In genomic region chr15:51801391-51801835, GRCh38 we compare ENCODE assay signal across 8 cellular contexts. TPM values are rescaled to one million over a fixed set of nuclear protein-coding genes. Genes with fewer than 3 reads are reported as not detected.
DNase-seq lines count a peak whose midpoint lies in the region; ATAC-seq and TF ChIP-seq lines count a peak whose summit lies in the region.

No MANE protein-coding gene starts in this region.

- BruUV-seq in PC-9 (replicated peaks; lab: Mats Ljungman, UMichigan), result no TSS peak

- H2AFZ ChIP-seq in PC-9, result no peak overlapping the region

- H3K9me3 ChIP-seq in PC-9 (ENCODE audit: insufficient read depth, low read depth) (no peaks in the 10 kb centered on the region), thoracic aorta (no peaks in the 10 kb centered on the region)
- no peaks in the 10 kb centered on the region for H3K9me3 ChIP-seq in CD8-positive, alpha-beta memory T cell (ENCODE audit: low read length)

- no peaks in the 10 kb centered on the region for H3K9me3 Mint-ChIP-seq in activated T-helper 2 cell treated with anti-CD3 and anti-CD28 coated beads, Interferon-gamma antibody, Interleukin-2, Interleukin-4, amounts not matched to agents 10 μg/mL and 5 μg/mL and 100 μg/mL, durations not matched to agents 14 hours and 24 hours and 36 hours
- no peaks in the 10 kb centered on the region for H3K9me3 Mint-ChIP-seq in CD8-positive, alpha-beta memory T cell
- H3K9me3 Mint-ChIP-seq in activated T-helper 1 cell treated with anti-CD3 and anti-CD28 coated beads, Interleukin-12 subunit alpha, Interleukin-12 subunit beta, Interleukin-2, Interleukin-4 antibody, amounts not matched to agents 30 ng/mL and 10 ng/mL and 1 ng/mL, durations not matched to agents 14 hours and 24 hours and 36 hours, result no peaks in the 10 kb centered on the region

- no peaks in the 10 kb centered on the region for H3K27me3 Mint-ChIP-seq in activated T-helper 2 cell treated with anti-CD3 and anti-CD28 coated beads, Interferon-gamma antibody, Interleukin-2, Interleukin-4, amounts not matched to agents 10 μg/mL and 5 μg/mL and 100 μg/mL, durations not matched to agents 14 hours and 24 hours and 36 hours (ENCODE audit: low read depth)
- H3K27me3 Mint-ChIP-seq in CD8-positive, alpha-beta memory T cell, result no peaks in the 10 kb centered on the region
- H3K27me3 Mint-ChIP-seq in activated T-helper 1 cell treated with anti-CD3 and anti-CD28 coated beads, Interleukin-12 subunit alpha, Interleukin-12 subunit beta, Interleukin-2, Interleukin-4 antibody, amounts not matched to agents 30 ng/mL and 10 ng/mL and 1 ng/mL, durations not matched to agents 14 hours and 24 hours and 36 hours (ENCODE audit: insufficient read depth), result no peaks in the 10 kb centered on the region

- no peaks in the 10 kb centered on the region for H3K9me2 ChIP-seq in PC-9 (ENCODE audit: insufficient read depth)

- H3K4me1 ChIP-seq in PC-9 (replicated peaks; ENCODE audit: insufficient read depth) (peaks cover 32% of the 10 kb centered on the region), thoracic aorta (ENCODE audit: control insufficient read depth in 1 of 2, low read depth in 2 of 2) (no peaks in the 10 kb centered on the region)
- no peaks in the 10 kb centered on the region for H3K4me1 ChIP-seq in CD8-positive, alpha-beta memory T cell (ENCODE audit: insufficient read depth, low read length)

- no peaks in the 10 kb centered on the region for H3K79me2 ChIP-seq in PC-9 (ENCODE audit: low read depth)

- no peak overlapping the region for H3K4me3 ChIP-seq in PC-9
- no peak overlapping the region for H3K4me3 ChIP-seq in thoracic aorta
- H3K4me3 ChIP-seq in CD8-positive, alpha-beta memory T cell (ENCODE audit: low read length), result no peak overlapping the region

- no peaks in the 10 kb centered on the region for H3K27me3 ChIP-seq in PC-9 (ENCODE audit: insufficient read depth, low read depth)
- H3K27me3 ChIP-seq in thoracic aorta (replicated peaks; ENCODE audit: insufficient read depth), result no peaks in the 10 kb centered on the region
- H3K27me3 ChIP-seq in CD8-positive, alpha-beta memory T cell (ENCODE audit: insufficient read depth, low read length, poor library complexity, severe bottlenecking), result no peaks in the 10 kb centered on the region

- no peaks in the 10 kb centered on the region for H4K20me1 ChIP-seq in PC-9 (ENCODE audit: insufficient read depth)

- H3K4me2 ChIP-seq in PC-9, result no peak overlapping the region

- no peak overlapping the region for H3K4me3 Mint-ChIP-seq in activated T-helper 2 cell treated with anti-CD3 and anti-CD28 coated beads, Interferon-gamma antibody, Interleukin-2, Interleukin-4, amounts not matched to agents 10 μg/mL and 5 μg/mL and 100 μg/mL, durations not matched to agents 14 hours and 24 hours and 36 hours (ENCODE audit: low read depth)
- H3K4me3 Mint-ChIP-seq in CD8-positive, alpha-beta memory T cell, result no peak overlapping the region
- no peak overlapping the region for H3K4me3 Mint-ChIP-seq in activated T-helper 1 cell treated with anti-CD3 and anti-CD28 coated beads, Interleukin-12 subunit alpha, Interleukin-12 subunit beta, Interleukin-2, Interleukin-4 antibody, amounts not matched to agents 30 ng/mL and 10 ng/mL and 1 ng/mL, durations not matched to agents 14 hours and 24 hours and 36 hours

- intact Hi-C loops in PC-9 (cut with micrococcal nuclease; ENCODE audit: unreplicated experiment), result no loop called here
- intact Hi-C loops in activated T-helper 2 cell treated with anti-CD3 and anti-CD28 coated beads, Interferon-gamma antibody, Interleukin-2, Interleukin-4, amounts not matched to agents 10 μg/mL and 5 μg/mL and 100 μg/mL, durations not matched to agents 14 hours and 24 hours and 36 hours (cut with micrococcal nuclease), result no loop called here
- intact Hi-C loops in activated T-helper 1 cell treated with anti-CD3 and anti-CD28 coated beads, Interleukin-12 subunit alpha, Interleukin-12 subunit beta, Interleukin-2, Interleukin-4 antibody, amounts not matched to agents 30 ng/mL and 10 ng/mL and 1 ng/mL, durations not matched to agents 14 hours and 24 hours and 36 hours (cut with micrococcal nuclease), result no loop called here

- peak; percentile 60 for TF ChIP-seq CTCF in PC-9 (conservative IDR thresholded peaks at IDR 0.05)
- peak; percentile 12 for TF ChIP-seq CTCF in thoracic aorta (IDR thresholded peaks at IDR 0.05)

- CTCF ChIA-PET in PC-9 (lab: Charles Lee), result interaction anchor here (1.0 to 1.2 kb wide), 2 partner anchors 14 to 25 kb away, joined by 3 read pairs; no protein-coding TSS in a partner anchor
- CTCF ChIA-PET in CD8-positive, alpha-beta memory T cell (lab: Charles Lee), result no interaction called here

- H3F3A ChIP-seq in PC-9 (ENCODE audit: insufficient read depth, low read depth), result peaks cover 14% of the 10 kb centered on the region; the same call in 1 of the 2 replicates

- H3K36me3 ChIP-seq in PC-9 (ENCODE audit: low read depth), result no peaks in the 10 kb centered on the region
- H3K36me3 ChIP-seq in thoracic aorta, result peaks cover 14% of the 10 kb centered on the region
- peaks cover 8% of the 10 kb centered on the region for H3K36me3 ChIP-seq in CD8-positive, alpha-beta memory T cell (ENCODE audit: insufficient read depth, low read length)

- DNase-seq in activated CD4-positive, alpha-beta T cell treated with anti-CD3 and anti-CD28 coated beads for 48 hours, result peak; percentile 10
- DNase-seq in activated CD4-positive, alpha-beta T cell treated with anti-CD3 and anti-CD28 coated beads, Interleukin-2, amount 50 U/mL, for 4 hours, result no peak
- DNase-seq in PC-9 (peak in 1 of 2 experiments; percentile 18), globus pallidus (ENCODE audit: low spot score) (peak; percentile 19), thoracic aorta (ENCODE audit: low spot score) (no peak)
- DNase-seq in activated T-helper 2 cell treated with anti-CD3 and anti-CD28 coated beads, Interferon-gamma antibody, Interleukin-2, Interleukin-4, amounts not matched to agents 10 μg/mL and 5 μg/mL and 100 μg/mL, durations not matched to agents 14 hours and 24 hours and 36 hours (ENCODE audit: low spot score), result no peak
- DNase-seq in CD8-positive, alpha-beta memory T cell, result no peak
- DNase-seq in activated T-helper 1 cell treated with anti-CD3 and anti-CD28 coated beads, Interleukin-12 subunit alpha, Interleukin-12 subunit beta, Interleukin-2, Interleukin-4 antibody, amounts not matched to agents 30 ng/mL and 10 ng/mL and 1 ng/mL, durations not matched to agents 14 hours and 24 hours and 36 hours (ENCODE audit: low spot score), result no peak

- H3K27ac ChIP-seq in PC-9, result no peak overlapping the region
- H3K27ac ChIP-seq in thoracic aorta, result no peak overlapping the region
- no peak overlapping the region for H3K27ac ChIP-seq in CD8-positive, alpha-beta memory T cell (ENCODE audit: low read depth, low read length)

- no peaks in the 10 kb centered on the region for H3K36me3 Mint-ChIP-seq in activated T-helper 2 cell treated with anti-CD3 and anti-CD28 coated beads, Interferon-gamma antibody, Interleukin-2, Interleukin-4, amounts not matched to agents 10 μg/mL and 5 μg/mL and 100 μg/mL, durations not matched to agents 14 hours and 24 hours and 36 hours (ENCODE audit: low read depth)
- peaks cover 4 to 62% (median 22%) of the 10 kb centered on the region in 3 donors for H3K36me3 Mint-ChIP-seq in CD8-positive, alpha-beta memory T cell
- peaks cover 4% of the 10 kb centered on the region for H3K36me3 Mint-ChIP-seq in activated T-helper 1 cell treated with anti-CD3 and anti-CD28 coated beads, Interleukin-12 subunit alpha, Interleukin-12 subunit beta, Interleukin-2, Interleukin-4 antibody, amounts not matched to agents 30 ng/mL and 10 ng/mL and 1 ng/mL, durations not matched to agents 14 hours and 24 hours and 36 hours (ENCODE audit: low read depth)

- no peak overlapping the region for H3K27ac Mint-ChIP-seq in activated T-helper 2 cell treated with anti-CD3 and anti-CD28 coated beads, Interferon-gamma antibody, Interleukin-2, Interleukin-4, amounts not matched to agents 10 μg/mL and 5 μg/mL and 100 μg/mL, durations not matched to agents 14 hours and 24 hours and 36 hours
- H3K27ac Mint-ChIP-seq in CD8-positive, alpha-beta memory T cell, result no peak overlapping the region
- no peak overlapping the region for H3K27ac Mint-ChIP-seq in activated T-helper 1 cell treated with anti-CD3 and anti-CD28 coated beads, Interleukin-12 subunit alpha, Interleukin-12 subunit beta, Interleukin-2, Interleukin-4 antibody, amounts not matched to agents 30 ng/mL and 10 ng/mL and 1 ng/mL, durations not matched to agents 14 hours and 24 hours and 36 hours

- H3K4me1 Mint-ChIP-seq in activated T-helper 2 cell treated with anti-CD3 and anti-CD28 coated beads, Interferon-gamma antibody, Interleukin-2, Interleukin-4, amounts not matched to agents 10 μg/mL and 5 μg/mL and 100 μg/mL, durations not matched to agents 14 hours and 24 hours and 36 hours (ENCODE audit: low read depth), result peaks cover 5% of the 10 kb centered on the region
- H3K4me1 Mint-ChIP-seq in CD8-positive, alpha-beta memory T cell, result peaks cover 0 to 6% (median 0%) of the 10 kb centered on the region in 3 donors
- peaks cover 10% of the 10 kb centered on the region for H3K4me1 Mint-ChIP-seq in activated T-helper 1 cell treated with anti-CD3 and anti-CD28 coated beads, Interleukin-12 subunit alpha, Interleukin-12 subunit beta, Interleukin-2, Interleukin-4 antibody, amounts not matched to agents 30 ng/mL and 10 ng/mL and 1 ng/mL, durations not matched to agents 14 hours and 24 hours and 36 hours (ENCODE audit: low read depth)

- POLR2A ChIA-PET in PC-9 (lab: Charles Lee; ENCODE audit: unreplicated experiment), result interaction anchor here (0.6 kb wide), 1 partner anchor 28 kb away, joined by 3 read pairs; the partner anchor contains the start of gene TMOD3
- POLR2A ChIA-PET in CD8-positive, alpha-beta memory T cell (lab: Charles Lee), result no interaction called here

- ATAC-seq in thoracic aorta (ENCODE audit: insufficient number of reproducible peaks, low FRiP score, low read depth), result no peak

RNA-seq across cellular contexts. Expression of gene TMOD3, which starts 28.0 kb away (rescaled TPM):
- total RNA-seq in PC-9 (2021), result 94.9 and 125 TPM in 2 replicates
- 10 to 100 TPM; 27.3 to 38.1 TPM for total RNA-seq in thoracic aorta
- 64.3 and 66.0 TPM in 2 replicates for total RNA-seq in activated T-helper 2 cell treated with anti-CD3 and anti-CD28 coated beads, Interferon-gamma antibody, Interleukin-2, Interleukin-4, amounts not matched to agents 10 μg/mL and 5 μg/mL and 100 μg/mL, durations not matched to agents 14 hours and 24 hours and 36 hours
- total RNA-seq in CD8-positive, alpha-beta memory T cell, result 10 to 100 TPM; 52.6 to 54.0 TPM
- 34.0 TPM for polyA plus RNA-seq in CD8-positive, alpha-beta memory T cell
- total RNA-seq in activated T-helper 1 cell treated with anti-CD3 and anti-CD28 coated beads, Interleukin-12 subunit alpha, Interleukin-12 subunit beta, Interleukin-2, Interleukin-4 antibody, amounts not matched to agents 30 ng/mL and 10 ng/mL and 1 ng/mL, durations not matched to agents 14 hours and 24 hours and 36 hours, result 59.2 and 60.2 TPM in 2 replicates

RNA-seq across cellular contexts. Expression of gene TMOD2, which starts 50.0 kb away (rescaled TPM):
- 2.7 and 4.2 TPM in 2 replicates for total RNA-seq in PC-9 (2021)
- 10 to 100 TPM in 1 of 2 donors, 1 to 10 TPM in 1; 9.1 to 13.1 TPM for total RNA-seq in thoracic aorta
- total RNA-seq in activated T-helper 2 cell treated with anti-CD3 and anti-CD28 coated beads, Interferon-gamma antibody, Interleukin-2, Interleukin-4, amounts not matched to agents 10 μg/mL and 5 μg/mL and 100 μg/mL, durations not matched to agents 14 hours and 24 hours and 36 hours, result 1.2 and 1.7 TPM in 2 replicates
- 10 to 100 TPM in 1 of 2 experiments, 1 to 10 TPM in 1; 8.6 to 10.0 TPM for total RNA-seq in CD8-positive, alpha-beta memory T cell
- polyA plus RNA-seq in CD8-positive, alpha-beta memory T cell, result 3.1 TPM
- total RNA-seq in activated T-helper 1 cell treated with anti-CD3 and anti-CD28 coated beads, Interleukin-12 subunit alpha, Interleukin-12 subunit beta, Interleukin-2, Interleukin-4 antibody, amounts not matched to agents 30 ng/mL and 10 ng/mL and 1 ng/mL, durations not matched to agents 14 hours and 24 hours and 36 hours, result 4.1 and 4.5 TPM in 2 replicates

Comparison
In these comparisons a context has a peak if more than half of its experiments do, and no peak if none do; other contexts are left out.
1. DNase-seq: peak in activated CD4-positive, alpha-beta T cell treated with anti-CD3 and anti-CD28 coated beads for 48 hours (single experiment) and globus pallidus (single experiment); none in activated CD4-positive, alpha-beta T cell treated with anti-CD3 and anti-CD28 coated beads, Interleukin-2, amount 50 U/mL, for 4 hours (0 of 2), thoracic aorta (single experiment), activated T-helper 2 cell treated with anti-CD3 and anti-CD28 coated beads, Interferon-gamma antibody, Interleukin-2, Interleukin-4, amounts not matched to agents 10 μg/mL and 5 μg/mL and 100 μg/mL, durations not matched to agents 14 hours and 24 hours and 36 hours (single experiment), CD8-positive, alpha-beta memory T cell (0 of 5) and activated T-helper 1 cell treated with anti-CD3 and anti-CD28 coated beads, Interleukin-12 subunit alpha, Interleukin-12 subunit beta, Interleukin-2, Interleukin-4 antibody, amounts not matched to agents 30 ng/mL and 10 ng/mL and 1 ng/mL, durations not matched to agents 14 hours and 24 hours and 36 hours (single experiment).